In the genomic region with DNA sequence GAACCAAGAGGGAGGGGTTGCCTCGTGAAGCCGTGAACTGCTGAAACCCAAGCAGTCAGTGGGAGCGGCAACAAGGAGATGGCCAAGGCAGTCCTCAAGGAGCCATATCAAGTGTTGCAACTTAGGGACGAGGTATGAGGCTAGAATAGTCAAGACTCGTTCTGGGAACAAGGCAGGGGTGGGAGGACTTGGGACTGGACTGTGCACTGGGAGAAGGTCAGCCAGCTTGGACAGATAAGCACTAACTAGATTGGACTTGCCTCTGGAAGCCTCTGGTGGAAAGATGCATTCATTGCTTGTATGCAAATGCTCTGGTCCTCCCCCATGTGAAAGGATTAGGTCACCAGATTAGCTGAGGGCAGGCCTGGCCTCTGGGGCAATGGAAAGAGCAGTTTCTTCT, we compare ENCODE assay signal across 14 cellular contexts.
DNase-seq lines count a peak whose midpoint lies in the region; ATAC-seq and TF ChIP-seq lines count a peak whose summit lies in the region.
"Had no signal": no experiment of that assay in that cellular context is flagged by ENCODE, and none has a peak within 500 bp of the region (broad histone marks: within the 10 kb centered on the region; RNA-seq: fewer than 3 reads in every experiment).

No MANE protein-coding gene starts in this region.

- H3K27me3 ChIP-seq in thyroid gland, result no peaks in the 10 kb centered on the region

- ATAC-seq in left lobe of liver (peak; percentile 77), HG03025 (IDR thresholded peaks at IDR 0.05; ENCODE audit: low FRiP score, unreplicated experiment) (no peak), GM21360 (IDR thresholded peaks at IDR 0.05; ENCODE audit: unreplicated experiment) (no peak)

- peak; percentile 23 for TF ChIP-seq CTCF in epithelial cell of proximal tubule (conservative IDR thresholded peaks at IDR 0.05; ENCODE audit: low read depth, low read length)
- no peak for TF ChIP-seq CTCF in thyroid gland (IDR thresholded peaks at IDR 0.05)

- no peak for TF ChIP-seq POLR2A in thyroid gland (IDR thresholded peaks at IDR 0.05)

- H3K4me1 ChIP-seq in thyroid gland, result no peaks in the 10 kb centered on the region

- H3K4me3 ChIP-seq in epithelial cell of proximal tubule (ENCODE audit: low read depth, low read length), result no peak overlapping the region
- no peak overlapping the region for H3K4me3 ChIP-seq in thyroid gland (replicated peaks in 1 of 3)

- no peaks in the 10 kb centered on the region for H3K36me3 ChIP-seq in thyroid gland

- H3K9me3 ChIP-seq in thyroid gland, result no peaks in the 10 kb centered on the region

- intact Hi-C loops in thyroid gland (cut with DNase I), result no loop called here

- DNase-seq in RKO (ENCODE audit: low spot score) (peak; percentile 1), epithelial cell of proximal tubule (ENCODE audit: low read depth) (no peak), left lobe of liver (ENCODE audit: low spot score) (no peak), thyroid gland (peak; percentile 8 to 9), cerebellar cortex (ENCODE audit: low spot score) (no peak)
- DNase-seq: activated B cell treated with CpG ODN at 0.5 μM for 24 hours; activated T-cell treated with anti-CD3 and anti-CD28 coated beads, Interleukin-2, amount 50 U/mL, for 1 hour; amniotic stem cell; CD8-positive, alpha-beta memory T cell; effector CD8-positive, alpha-beta T cell; NCI-H2227 treated with DMSO at 0.1 percent for 48 hours; substantia nigra had no signal

- WGBS in thyroid gland, 2 donors, result 62 to 67% methylated on average over 5 of the region's 5 CpGs

- no peak overlapping the region for H3K27ac ChIP-seq in thyroid gland

Comparison
In these comparisons a context has a peak if more than half of its experiments do, and no peak if none do; other contexts are left out.
1. DNase-seq: peak in RKO (single experiment) and thyroid gland (2 of 2); none in epithelial cell of proximal tubule (single experiment), left lobe of liver (single experiment) and cerebellar cortex (single experiment).